In the genomic region with DNA sequence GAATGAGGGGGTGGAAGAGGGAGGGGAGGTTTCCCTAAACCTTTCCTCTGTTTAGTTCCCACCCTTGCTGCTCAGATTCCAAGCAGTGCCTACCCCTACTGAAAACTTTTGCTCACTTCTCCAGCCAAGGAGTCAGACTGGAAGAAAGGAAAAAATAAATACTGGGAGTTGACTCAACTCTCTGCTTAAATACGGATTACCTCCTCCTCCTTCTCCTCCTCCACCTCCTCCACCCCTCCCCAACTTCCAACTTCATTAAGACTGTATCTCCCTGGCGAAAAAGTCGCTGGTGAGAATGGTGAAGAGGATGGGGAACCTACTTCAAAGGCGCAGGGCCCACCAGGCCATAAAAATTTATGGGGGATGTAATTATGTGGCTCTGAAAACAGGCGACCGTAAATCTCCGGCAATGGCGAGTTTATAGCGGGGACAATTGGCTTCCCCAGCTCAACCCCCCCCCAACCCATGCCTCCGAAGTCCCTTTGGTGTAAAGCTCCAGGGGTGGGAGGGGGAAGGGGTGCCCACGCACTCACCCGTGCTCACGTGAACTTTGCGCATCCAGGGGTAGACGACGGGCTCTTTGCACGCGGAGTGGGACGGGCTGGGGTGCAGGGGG, we compare ENCODE assay signal across 9 cellular contexts. TPM values are rescaled to one million over a fixed set of nuclear protein-coding genes. Genes with fewer than 3 reads are reported as not detected.
DNase-seq lines count a peak whose midpoint lies in the region; ATAC-seq, FAIRE-seq and TF ChIP-seq lines count a peak whose summit lies in the region.
"Had no signal": no experiment of that assay in that cellular context is flagged by ENCODE, and none has a peak within 500 bp of the region (broad histone marks: within the 10 kb centered on the region; RNA-seq: fewer than 3 reads in every experiment).

No MANE protein-coding gene starts in this region.

- peaks cover 4% of the 10 kb centered on the region for H3K36me3 Mint-ChIP-seq in Caco-2 (ENCODE audit: insufficient read depth, unreplicated experiment)
- H3K36me3 Mint-ChIP-seq in naive thymus-derived CD8-positive, alpha-beta T cell: no peaks in the 10 kb centered on the region

- intact Hi-C loops in Caco-2 (cut with micrococcal nuclease; ENCODE audit: unreplicated experiment): no loop called here
- intact Hi-C loops in body of pancreas (cut with DNase I): no loop called here

- peak overlapping the region in 3 of 4 donors; percentile 4 to 55 (median 50) for H3K27ac ChIP-seq in body of pancreas

- DNase-seq in Caco-2 (peak; percentile 50 to 83), body of pancreas (no peak), NCI-H2107 (lab: John Stamatoyannopoulos, UW) (no peak), D721Med (ENCODE audit: insufficient read length, low spot score) (no peak)
- DNase-seq in Jurkat, Clone E6-1 (ENCODE audit: low read depth, low spot score): no peak
- no peak for DNase-seq in naive thymus-derived CD8-positive, alpha-beta T cell

- no peak for ATAC-seq in body of pancreas
- ATAC-seq in naive thymus-derived CD8-positive, alpha-beta T cell: peak; percentile 22 to 38
- ATAC-seq in GM18868 (IDR thresholded peaks at IDR 0.05; ENCODE audit: unreplicated experiment): no peak
- ATAC-seq in HG03025 (IDR thresholded peaks at IDR 0.05; ENCODE audit: low FRiP score, unreplicated experiment): no peak

- peaks cover 25% of the 10 kb centered on the region for H3K4me1 Mint-ChIP-seq in Caco-2 (ENCODE audit: low read depth, unreplicated experiment)
- H3K4me1 Mint-ChIP-seq in naive thymus-derived CD8-positive, alpha-beta T cell: peaks cover 11 to 62% (median 41%) of the 10 kb centered on the region in 4 donors

- POLR2A ChIA-PET in Caco-2 (lab: Charles Lee): interaction anchor here (0.6 to 0.9 kb wide), 2 partner anchors 529 kb away, joined by 3 to 4 read pairs; partner anchors contain the start of gene NFE2L1
- POLR2A ChIA-PET in naive thymus-derived CD8-positive, alpha-beta T cell (lab: Charles Lee): interaction anchor here (1.0 to 2.2 kb wide), 4 partner anchors 9 to 34 kb away, joined by 3 to 9 read pairs (median 4); no protein-coding TSS in a partner anchor

- no peaks in the 10 kb centered on the region for H3K9me3 Mint-ChIP-seq in Caco-2 (ENCODE audit: unreplicated experiment)
- H3K9me3 Mint-ChIP-seq in naive thymus-derived CD8-positive, alpha-beta T cell: no peaks in the 10 kb centered on the region
- H3K9me3 Mint-ChIP-seq: type B pancreatic cell had no signal

- H3K4me1 ChIP-seq in Caco-2: peaks cover 35% of the 10 kb centered on the region
- H3K4me1 ChIP-seq in body of pancreas: peaks cover 17% of the 10 kb centered on the region

- H3K27me3 ChIP-seq in Caco-2 (replicated peaks; ENCODE audit: control insufficient read depth, insufficient read depth, low read length) (peaks cover 2% of the 10 kb centered on the region; the same call in 1 of the 2 replicates), body of pancreas (peaks cover 0 to 59% of the 10 kb centered on the region in 2 donors)

- CTCF ChIA-PET in Caco-2 (lab: Charles Lee): interaction anchor here (0.5 to 1.0 kb wide), 5 partner anchors 73 to 559 kb away, joined by 3 to 4 read pairs (median 3); no protein-coding TSS in a partner anchor

- no peaks in the 10 kb centered on the region for H3K36me3 ChIP-seq in Caco-2 (ENCODE audit: control insufficient read depth, insufficient read depth, low read length)
- H3K36me3 ChIP-seq in body of pancreas (replicated peaks in 1 of 2; ENCODE audit: insufficient read depth in 1 of 2, low read depth in 2 of 2): no peaks in the 10 kb centered on the region

- 3 to 4% methylated on average over 10 to 19 of the region's 19 CpGs for WGBS in body of pancreas, 2 donors

- no peaks in the 10 kb centered on the region for H3K9me3 ChIP-seq in Caco-2
- no peaks in the 10 kb centered on the region for H3K9me3 ChIP-seq in body of pancreas

- H3K4me3 ChIP-seq in Caco-2 (ENCODE audit: low read depth, low read length) (peak overlapping the region; percentile 60), body of pancreas (no peak overlapping the region)
- peak overlapping the region; percentile 86 for H3K4me3 ChIP-seq in Jurkat, Clone E6-1 (ENCODE audit: low read length)

- peaks cover 12% of the 10 kb centered on the region for H3K27me3 Mint-ChIP-seq in Caco-2 (ENCODE audit: insufficient read depth, unreplicated experiment)
- H3K27me3 Mint-ChIP-seq in naive thymus-derived CD8-positive, alpha-beta T cell: peaks cover 31 to 52% (median 48%) of the 10 kb centered on the region in 5 donors

- TF ChIP-seq CTCF in Caco-2 (IDR thresholded peaks at IDR 0.05; ENCODE audit: insufficient read depth in 1 of 2, low read depth in 1 of 2, low read length in 1 of 2, severe bottlenecking in 1 of 2, unreplicated experiment in 1 of 2) (no peak), body of pancreas (IDR thresholded peaks at IDR 0.05) (no peak), D721Med (IDR thresholded peaks at IDR 0.05; ENCODE audit: insufficient read depth, missing control alignments) (no peak)

- no peak for FAIRE-seq in D721Med (lab: Jason Lieb, UNC)

- no peak for TF ChIP-seq POLR2A in body of pancreas (IDR thresholded peaks at IDR 0.05)

- no TSS peak for BruUV-seq in Caco-2 (replicated peaks; lab: Mats Ljungman, UMichigan)

- H3K27ac Mint-ChIP-seq in Caco-2 (ENCODE audit: unreplicated experiment): no peak overlapping the region
- peak overlapping the region in 4 of 10 donors; percentile 56 to 73 (median 60) for H3K27ac Mint-ChIP-seq in naive thymus-derived CD8-positive, alpha-beta T cell

- H3K4me3 Mint-ChIP-seq in Caco-2 (ENCODE audit: unreplicated experiment): peak overlapping the region; percentile 88
- peak overlapping the region; percentile 55 to 87 (median 83) for H3K4me3 Mint-ChIP-seq in naive thymus-derived CD8-positive, alpha-beta T cell

RNA-seq across cellular contexts. Expression of gene HOXB4, which starts 0.7 kb away (rescaled TPM):
- 3.4 and 3.9 TPM in 2 replicates for total RNA-seq in Caco-2 (2022)
- polyA plus RNA-seq in Jurkat, Clone E6-1 (2012; ENCODE audit: insufficient read depth, insufficient read length): 8.6 TPM
- total RNA-seq in body of pancreas: 1 to 10 TPM in 1 of 2 donors, under 1 TPM in 1; 0.26 to 2.3 TPM
- total RNA-seq in naive thymus-derived CD8-positive, alpha-beta T cell: 1 to 10 TPM; 1.8 to 2.3 TPM
- under 1 TPM in 2 of 3 donors, not detected in 1; 0.06 TPM for polyA plus RNA-seq in naive thymus-derived CD8-positive, alpha-beta T cell

RNA-seq across cellular contexts. Expression of gene HOXB3, which starts 12.6 kb away (rescaled TPM):
- 7.2 and 10.1 TPM in 2 replicates for total RNA-seq in Caco-2 (2022)
- 13.5 TPM for polyA plus RNA-seq in Jurkat, Clone E6-1 (2012; ENCODE audit: insufficient read depth, insufficient read length)
- 1 to 10 TPM in 1 of 2 donors, not detected in 1; 2.9 TPM for total RNA-seq in body of pancreas
- 1 to 10 TPM; 7.2 to 8.1 TPM for total RNA-seq in naive thymus-derived CD8-positive, alpha-beta T cell
- under 1 TPM in 1 of 3 donors, not detected in 2; 0.19 TPM for polyA plus RNA-seq in naive thymus-derived CD8-positive, alpha-beta T cell

RNA-seq across cellular contexts. Expression of gene HOXB5, which starts 16.1 kb away (rescaled TPM):
- total RNA-seq in Caco-2 (2022) (not detected in 2 replicates), body of pancreas (under 1 TPM in 1 of 2 donors, not detected in 1; 0.99 TPM)
- not detected for polyA plus RNA-seq in Jurkat, Clone E6-1 (2012; ENCODE audit: insufficient read depth, insufficient read length)
- total RNA-seq in naive thymus-derived CD8-positive, alpha-beta T cell: not detected
- not detected for polyA plus RNA-seq in naive thymus-derived CD8-positive, alpha-beta T cell

RNA-seq across cellular contexts. Expression of gene HOXB6, which starts 27.3 kb away (rescaled TPM):
- total RNA-seq in Caco-2 (2022) (1.8 and 1.9 TPM in 2 replicates), body of pancreas (1 to 10 TPM; 2.1 to 2.6 TPM)
- not detected for polyA plus RNA-seq in Jurkat, Clone E6-1 (2012; ENCODE audit: insufficient read depth, insufficient read length)
- not detected for total RNA-seq in naive thymus-derived CD8-positive, alpha-beta T cell
- polyA plus RNA-seq in naive thymus-derived CD8-positive, alpha-beta T cell: not detected

RNA-seq across cellular contexts. Expression of gene HOXB2, which starts 32.5 kb away (rescaled TPM):
- total RNA-seq in Caco-2 (2022): 0.65 and 1.1 TPM in 2 replicates
- polyA plus RNA-seq in Jurkat, Clone E6-1 (2012; ENCODE audit: insufficient read depth, insufficient read length): not detected
- total RNA-seq in body of pancreas: 10 to 100 TPM; 13.7 to 32.3 TPM
- total RNA-seq in naive thymus-derived CD8-positive, alpha-beta T cell: 10 to 100 TPM; 31.9 to 32.4 TPM
- 10 to 100 TPM in 1 of 3 donors, 1 to 10 TPM in 2; 7.6 to 16.4 (median 8.2) TPM for polyA plus RNA-seq in naive thymus-derived CD8-positive, alpha-beta T cell

Comparison
In these comparisons a context has a peak if more than half of its experiments do, and no peak if none do; other contexts are left out.
1. DNase-seq: peak in Caco-2 (2 of 2); none in Jurkat, Clone E6-1 (single experiment), body of pancreas (0 of 4), naive thymus-derived CD8-positive, alpha-beta T cell (0 of 10), NCI-H2107 (single experiment) and D721Med (single experiment).
2. H3K4me3 ChIP-seq: peak in Caco-2 (single experiment) and Jurkat, Clone E6-1 (single experiment); none in body of pancreas (0 of 2).
3. ATAC-seq: peak in naive thymus-derived CD8-positive, alpha-beta T cell (2 of 2); none in body of pancreas (single experiment), GM18868 (single experiment) and HG03025 (single experiment).